Comparison of ENCODE assay signal across 16 cellular contexts in genomic region chr5:109898547-109899544, GRCh38.
DNase-seq lines count a peak whose midpoint lies in the region; ATAC-seq and TF ChIP-seq lines count a peak whose summit lies in the region.
"Had no signal": no experiment of that assay in that cellular context is flagged by ENCODE, and none has a peak within 500 bp of the region (broad histone marks: within the 10 kb centered on the region; RNA-seq: fewer than 3 reads in every experiment).

No MANE protein-coding gene starts in this region.

- in situ Hi-C loops in GM23248 (cut with MboI): no loop called here

- H3K27ac Mint-ChIP-seq in CD4-positive, alpha-beta T cell: no peak overlapping the region
- H3K27ac Mint-ChIP-seq: CD8-positive, alpha-beta T cell had no signal

- POLR2A ChIA-PET in CD4-positive, alpha-beta T cell (lab: Charles Lee): no interaction called here

- 25 to 27% methylated on average over 11 of the region's 11 CpGs for WGBS in GM23248 (ENCODE audit: low coverage in 1 of 2, low lambda C conversion rate in 2 of 2, missing lambda C conversion rate in 2 of 2), 2 experiments

- H3K36me3 Mint-ChIP-seq in CD4-positive, alpha-beta T cell (ENCODE audit: low read depth): no peaks in the 10 kb centered on the region
- H3K36me3 Mint-ChIP-seq: CD8-positive, alpha-beta T cell had no signal

- no peaks in the 10 kb centered on the region for H3K27me3 ChIP-seq in GM23248 (replicated peaks; ENCODE audit: insufficient read depth)
- H3K27me3 ChIP-seq in ascending aorta: no peaks in the 10 kb centered on the region
- H3K27me3 ChIP-seq in CD4-positive, alpha-beta T cell (ENCODE audit: control insufficient read depth, insufficient read depth, low read length): no peaks in the 10 kb centered on the region

- H3K4me3 ChIP-seq in GM23248: no peak overlapping the region
- peak overlapping the region in 1 of 2 donors; percentile 23 for H3K4me3 ChIP-seq in ascending aorta

- no peaks in the 10 kb centered on the region for H3K27me3 Mint-ChIP-seq in CD4-positive, alpha-beta T cell

- no peaks in the 10 kb centered on the region for H4K20me1 ChIP-seq in GM23248 (ENCODE audit: insufficient read depth)

- no peak overlapping the region for H3K4me2 ChIP-seq in GM23248 (ENCODE audit: unreplicated experiment)

- H2AFZ ChIP-seq in GM23248: no peak overlapping the region

- no peaks in the 10 kb centered on the region for H3K9me2 ChIP-seq in GM23248 (ENCODE audit: insufficient read depth)

- no peaks in the 10 kb centered on the region for H3K9me3 ChIP-seq in GM23248 (ENCODE audit: low read depth)
- no peaks in the 10 kb centered on the region for H3K9me3 ChIP-seq in ascending aorta
- H3K9me3 ChIP-seq in CD4-positive, alpha-beta T cell (ENCODE audit: control insufficient read depth, low read length): no peaks in the 10 kb centered on the region

- peak; percentile 31 for DNase-seq in GM23248
- DNase-seq in ascending aorta (ENCODE audit: low spot score in 2 of 2): no peak
- DNase-seq in medulla oblongata (ENCODE audit: extremely low spot score): peak; percentile 50
- DNase-seq in sciatic nerve (ENCODE audit: low spot score): no peak
- no peak for DNase-seq in GM20000 (ENCODE audit: low spot score)
- no peak for DNase-seq in NCI-H2029 (lab: John Stamatoyannopoulos, UW)
- no peak for DNase-seq in HuH-7.5 (ENCODE audit: low spot score)
- no peak for DNase-seq in CD4-positive, alpha-beta T cell
- DNase-seq: CD8-positive, alpha-beta T cell; DMS79 treated with DMSO at 0.1 percent for 48 hours; NCI-H1092 treated with DMSO at 0.1 percent for 48 hours; NCI-H1694; NCI-H226; NCI-H69; NK-92 treated with Interleukin-12 subunit alpha and Interleukin-12 subunit beta, amount 100 ng/mL, for 24 hours; SIG-M5 had no signal

- H3F3A ChIP-seq in GM23248 (ENCODE audit: insufficient read depth): no peaks in the 10 kb centered on the region

- no peak for TF ChIP-seq CTCF in ascending aorta (IDR thresholded peaks at IDR 0.05)
- TF ChIP-seq CTCF in GM20000 (IDR thresholded peaks at IDR 0.05; ENCODE audit: extremely low read depth, missing control alignments): no peak
- no peak for TF ChIP-seq CTCF in CD4-positive, alpha-beta T cell (IDR thresholded peaks at IDR 0.05)

- CTCF ChIA-PET in CD4-positive, alpha-beta T cell (lab: Charles Lee): no interaction called here

- no peaks in the 10 kb centered on the region for H3K9me3 Mint-ChIP-seq in CD4-positive, alpha-beta T cell
- H3K9me3 Mint-ChIP-seq: CD8-positive, alpha-beta T cell had no signal

- peaks cover 6% of the 10 kb centered on the region; the same call in 1 of the 2 replicates for H3K4me1 ChIP-seq in GM23248 (ENCODE audit: insufficient read depth)
- H3K4me1 ChIP-seq in ascending aorta: peaks cover 0 to 4% of the 10 kb centered on the region in 2 donors

- ATAC-seq in sciatic nerve: peak; percentile 91
- ATAC-seq in CD4-positive, alpha-beta T cell (ENCODE audit: poor library complexity): no peak
- ATAC-seq: CD8-positive, alpha-beta T cell had no signal

- H3K4me3 Mint-ChIP-seq in CD4-positive, alpha-beta T cell: no peak overlapping the region
- H3K4me3 Mint-ChIP-seq: CD8-positive, alpha-beta T cell had no signal

- H3K27ac ChIP-seq in GM23248 (no peak overlapping the region), ascending aorta (peak overlapping the region; percentile 76 to 83)
- no peak overlapping the region for H3K27ac ChIP-seq in CD4-positive, alpha-beta T cell (ENCODE audit: low read depth, low read length)

- intact Hi-C loops in ascending aorta (cut with DNase I) (loop anchor here (5.0 kb wide), 1 partner anchor 207 kb away; no protein-coding TSS in a partner anchor), sciatic nerve (cut with DNase I) (no loop called here)
- intact Hi-C loops in CD4-positive, alpha-beta T cell (cut with DNase I, micrococcal nuclease): no loop called here

- H3K9ac ChIP-seq in GM23248: no peak overlapping the region

- no peaks in the 10 kb centered on the region for H3K36me3 ChIP-seq in GM23248 (ENCODE audit: low read depth)
- H3K36me3 ChIP-seq in ascending aorta: no peaks in the 10 kb centered on the region

- no peaks in the 10 kb centered on the region for H3K4me1 Mint-ChIP-seq in CD4-positive, alpha-beta T cell (ENCODE audit: low read depth)

- no peaks in the 10 kb centered on the region for H3K79me2 ChIP-seq in GM23248 (ENCODE audit: insufficient read depth)

Comparison
In these comparisons a context has a peak if more than half of its experiments do, and no peak if none do; other contexts are left out.
1. DNase-seq: peak in GM23248 (single experiment) and medulla oblongata (single experiment); none in ascending aorta (0 of 2), sciatic nerve (single experiment), GM20000 (single experiment), NCI-H2029 (single experiment), HuH-7.5 (single experiment) and CD4-positive, alpha-beta T cell (0 of 10).
2. H3K27ac ChIP-seq: peak in ascending aorta (2 of 2); none in GM23248 (single experiment) and CD4-positive, alpha-beta T cell (single experiment).